In genomic region chr12:3304436-3305135, GRCh38 we compare ENCODE assay signal across 8 cellular contexts.
DNase-seq lines count a peak whose midpoint lies in the region; ATAC-seq and TF ChIP-seq lines count a peak whose summit lies in the region.

No MANE protein-coding gene starts in this region.

- H3K4me3 ChIP-seq in epithelial cell of esophagus (ENCODE audit: low read length) (no peak overlapping the region), retinal pigment epithelial cell (ENCODE audit: low read length) (no peak overlapping the region)

- DNase-seq in DMS 273 (lab: John Stamatoyannopoulos, UW; ENCODE audit: unreplicated experiment) (peak; percentile 9), DMS 273 treated with DMSO at 0.1 percent for 48 hours (lab: John Stamatoyannopoulos, UW) (no peak), NCI-H345 treated with DMSO at 0.1 percent for 48 hours (lab: John Stamatoyannopoulos, UW; ENCODE audit: unreplicated experiment) (peak; percentile 21), epithelial cell of esophagus (ENCODE audit: low read depth) (peak; percentile 94), retinal pigment epithelial cell (ENCODE audit: low read depth) (peak; percentile 77), SK-N-DZ (ENCODE audit: low spot score) (no peak)

- ATAC-seq in GM18520 (IDR thresholded peaks at IDR 0.05; ENCODE audit: unreplicated experiment) (no peak), HG03439 (IDR thresholded peaks at IDR 0.05; ENCODE audit: unreplicated experiment) (no peak)

- TF ChIP-seq CTCF in epithelial cell of esophagus (IDR thresholded peaks at IDR 0.05; ENCODE audit: insufficient read depth, low read depth, low read length, missing control alignments), result no peak
- no peak for TF ChIP-seq CTCF in retinal pigment epithelial cell (conservative IDR thresholded peaks at IDR 0.05; ENCODE audit: low read depth, low read length)

Comparison
In these comparisons a context has a peak if more than half of its experiments do, and no peak if none do; other contexts are left out.
1. DNase-seq: peak in DMS 273 (single experiment), NCI-H345 treated with DMSO at 0.1 percent for 48 hours (single experiment), epithelial cell of esophagus (single experiment) and retinal pigment epithelial cell (single experiment); none in DMS 273 treated with DMSO at 0.1 percent for 48 hours (single experiment) and SK-N-DZ (single experiment).